8 cellular contexts compared by ENCODE assay signal in genomic region chr1:173715538-173715844, GRCh38. TPM values are rescaled to one million over a fixed set of nuclear protein-coding genes. Genes with fewer than 3 reads are reported as not detected.
DNase-seq lines count a peak whose midpoint lies in the region; ATAC-seq, FAIRE-seq and TF ChIP-seq lines count a peak whose summit lies in the region.

No MANE protein-coding gene starts in this region.

- peaks cover 0 to 24% (median 2%) of the 10 kb centered on the region in 4 donors for H3K4me1 ChIP-seq in Peyer's patch
- peaks cover 8 to 36% (median 16%) of the 10 kb centered on the region in 3 donors for H3K4me1 ChIP-seq in esophagus squamous epithelium
- peaks cover 21% of the 10 kb centered on the region for H3K4me1 ChIP-seq in psoas muscle

- ATAC-seq in psoas muscle (no peak), HG03520 (IDR thresholded peaks at IDR 0.05; ENCODE audit: unreplicated experiment) (no peak)

- H3K4me3 ChIP-seq in Peyer's patch (peak overlapping the region; percentile 53 to 84 (median 74)), esophagus squamous epithelium (peak overlapping the region; percentile 66 to 84 (median 78)), psoas muscle (peak overlapping the region; percentile 98)

- TF ChIP-seq POLR2A in Peyer's patch (IDR thresholded peaks at IDR 0.05), result no peak
- TF ChIP-seq POLR2A in esophagus squamous epithelium (IDR thresholded peaks at IDR 0.05), result no peak

- H3K27me3 ChIP-seq in Peyer's patch (no peaks in the 10 kb centered on the region), esophagus squamous epithelium (peaks cover 0 to 30% (median 0%) of the 10 kb centered on the region in 4 donors), psoas muscle (ENCODE audit: insufficient read depth in 3 of 3, low read length in 2 of 3) (no peaks in the 10 kb centered on the region)

- peak overlapping the region; percentile 78 to 93 (median 89) for H3K27ac ChIP-seq in Peyer's patch
- H3K27ac ChIP-seq in esophagus squamous epithelium, result peak overlapping the region; percentile 91 to 96 (median 92)
- H3K27ac ChIP-seq in psoas muscle, result peak overlapping the region; percentile 93

- peak; percentile 65 for FAIRE-seq in GM18507 (lab: Jason Lieb, UNC)

- intact Hi-C loops in esophagus squamous epithelium (cut with DNase I), result no loop called here
- intact Hi-C loops in psoas muscle (cut with DNase I), result loop anchor here (2.0 to 10.0 kb wide), 2 partner anchors 285 to 291 kb away; no protein-coding TSS in a partner anchor

- no peak for TF ChIP-seq CTCF in Peyer's patch (IDR thresholded peaks at IDR 0.05)
- TF ChIP-seq CTCF in esophagus squamous epithelium (IDR thresholded peaks at IDR 0.05), result no peak
- TF ChIP-seq CTCF in psoas muscle (IDR thresholded peaks at IDR 0.05), result no peak

- H3K9me3 ChIP-seq in Peyer's patch, result no peaks in the 10 kb centered on the region
- H3K9me3 ChIP-seq in esophagus squamous epithelium, result no peaks in the 10 kb centered on the region
- no peaks in the 10 kb centered on the region for H3K9me3 ChIP-seq in psoas muscle

- peaks cover 0 to 7% (median 0%) of the 10 kb centered on the region in 3 donors for H3K36me3 ChIP-seq in Peyer's patch
- peaks cover 0 to 14% (median 0%) of the 10 kb centered on the region in 3 donors for H3K36me3 ChIP-seq in esophagus squamous epithelium
- H3K36me3 ChIP-seq in psoas muscle (ENCODE audit: insufficient read depth in 1 of 2, low read depth in 1 of 2), result peaks cover 0 to 8% of the 10 kb centered on the region in 2 donors

- whole genome bisulfite sequencing in esophagus squamous epithelium, 2 donors, result 0 to 1% methylated on average over 2 to 8 of the region's 8 CpGs
- WGBS in psoas muscle, 3 donors, result 0 to 1% (median 0%) methylated on average over 8 of the region's 8 CpGs

- DNase-seq in GM18507 (ENCODE audit: extremely low spot score, insufficient read length, low read depth) (no peak), Peyer's patch (no peak), esophagus squamous epithelium (lab: John Stamatoyannopoulos, UW) (no peak), psoas muscle (no peak), NCI-H1092 (lab: John Stamatoyannopoulos, UW) (no peak), GM19240 (ENCODE audit: insufficient read length, low spot score) (no peak)
- no peak for DNase-seq in activated effector memory CD4-positive, alpha-beta T cell treated with anti-CD3 and anti-CD28 coated beads, Interleukin-2, amount 50 U/mL, for 16 hours

RNA-seq across cellular contexts. Expression of gene KLHL20, which starts 0.7 kb away (rescaled TPM):
- total RNA-seq in Peyer's patch (10 to 100 TPM; 24.8 to 38.5 (median 33.6) TPM), esophagus squamous epithelium (10 to 100 TPM; 11.8 to 33.0 (median 24.0) TPM), psoas muscle (10 to 100 TPM; 11.3 to 19.6 (median 15.7) TPM)
- 10 to 100 TPM in 1 of 3 donors, 1 to 10 TPM in 2; 7.8 to 17.1 (median 8.8) TPM for polyA plus RNA-seq in psoas muscle

RNA-seq across cellular contexts. Expression of gene ANKRD45, which starts 45.8 kb away (rescaled TPM):
- total RNA-seq in Peyer's patch (not detected), esophagus squamous epithelium (not detected), psoas muscle (not detected)
- under 1 TPM in 1 of 3 donors, not detected in 2; 0.05 TPM for polyA plus RNA-seq in psoas muscle
